In genomic region chr13:19959141-19959830, GRCh38 we compare ENCODE assay signal across 8 cellular contexts. TPM values are rescaled to one million over a fixed set of nuclear protein-coding genes. Genes with fewer than 3 reads are reported as not detected.
DNase-seq lines count a peak whose midpoint lies in the region; ATAC-seq and TF ChIP-seq lines count a peak whose summit lies in the region.

No MANE protein-coding gene starts in this region.

- peak overlapping the region; percentile 98 for H3K27ac Mint-ChIP-seq in CD8-positive, alpha-beta T cell
- peak overlapping the region; percentile 99 for H3K27ac Mint-ChIP-seq in activated CD8-positive, alpha-beta T cell treated with anti-CD3 and anti-CD28 coated beads, Interleukin-2, amount 10 ng/mL, durations not matched to agents 7 days and 5 days

- no peak for TF ChIP-seq CTCF in CD8-positive, alpha-beta T cell (IDR thresholded peaks at IDR 0.05)

- H2BK120ac ChIP-seq in mesenchymal stem cell (ENCODE audit: low read depth, low read length) = peak overlapping the region; percentile 89

- under 1% methylated on average over 25 of the region's 61 CpGs for whole genome bisulfite sequencing in mesenchymal stem cell

- peak overlapping the region; percentile 48 for H4K91ac ChIP-seq in mesenchymal stem cell (ENCODE audit: low read length)

- H3K4ac ChIP-seq in mesenchymal stem cell (ENCODE audit: low read depth in 1 of 2, low read length in 2 of 2) = peak overlapping the region; percentile 75 to 98

- POLR2A ChIA-PET in CD8-positive, alpha-beta T cell (lab: Charles Lee) = interaction anchor here (1.0 to 1.8 kb wide), 2 partner anchors 95 to 97 kb away, joined by 4 to 12 read pairs; partner anchors contain the start of gene ZMYM5
- POLR2A ChIA-PET in activated CD8-positive, alpha-beta T cell treated with anti-CD3 and anti-CD28 coated beads, Interleukin-2, amount 10 ng/mL, durations not matched to agents 7 days and 5 days (lab: Charles Lee) = interaction anchor here (1.1 kb wide), 1 partner anchor 95 kb away, joined by 4 read pairs; no protein-coding TSS in a partner anchor

- H3K79me1 ChIP-seq in mesenchymal stem cell (replicated peaks; ENCODE audit: low read length, poor library complexity, severe bottlenecking) = peaks cover 2% of the 10 kb centered on the region

- peaks cover 27% of the 10 kb centered on the region for H3K4me1 ChIP-seq in CD8-positive, alpha-beta T cell (ENCODE audit: insufficient read depth, low read length)
- peaks cover 9% of the 10 kb centered on the region for H3K4me1 ChIP-seq in mesenchymal stem cell (ENCODE audit: control insufficient read depth, insufficient read depth, low read depth, low read length)

- H3K4me1 Mint-ChIP-seq in CD8-positive, alpha-beta T cell (ENCODE audit: low read depth) = peaks cover 40% of the 10 kb centered on the region
- H3K4me1 Mint-ChIP-seq in activated CD8-positive, alpha-beta T cell treated with anti-CD3 and anti-CD28 coated beads, Interleukin-2, amount 10 ng/mL, durations not matched to agents 7 days and 5 days (ENCODE audit: low read depth) = peaks cover 27% of the 10 kb centered on the region

- peak overlapping the region; percentile 28 to 90 for H2BK12ac ChIP-seq in mesenchymal stem cell (ENCODE audit: low read length in 2 of 2)

- H3K9me3 Mint-ChIP-seq in CD8-positive, alpha-beta T cell = no peaks in the 10 kb centered on the region
- no peaks in the 10 kb centered on the region for H3K9me3 Mint-ChIP-seq in activated CD8-positive, alpha-beta T cell treated with anti-CD3 and anti-CD28 coated beads, Interleukin-2, amount 10 ng/mL, durations not matched to agents 7 days and 5 days (ENCODE audit: insufficient read depth)

- no peaks in the 10 kb centered on the region for H3K36me3 ChIP-seq in CD8-positive, alpha-beta T cell (ENCODE audit: insufficient read depth, low read length)
- peaks cover 7 to 35% of the 10 kb centered on the region in 2 experiments for H3K36me3 ChIP-seq in mesenchymal stem cell (ENCODE audit: control insufficient read depth in 1 of 2, insufficient read depth in 2 of 2, low read depth in 1 of 2, low read length in 2 of 2)

- H3K9me3 ChIP-seq in CD8-positive, alpha-beta T cell (ENCODE audit: low read length) = no peaks in the 10 kb centered on the region
- no peaks in the 10 kb centered on the region for H3K9me3 ChIP-seq in mesenchymal stem cell (ENCODE audit: control insufficient read depth, low read length)

- peak overlapping the region; percentile 83 for H3K4me3 ChIP-seq in CD8-positive, alpha-beta T cell (ENCODE audit: low read depth, low read length)
- peak overlapping the region; percentile 86 to 92 for H3K4me3 ChIP-seq in mesenchymal stem cell (ENCODE audit: insufficient read depth in 1 of 2, low read depth in 1 of 2, low read length in 2 of 2)

- peak overlapping the region; percentile 97 for H3K4me3 Mint-ChIP-seq in CD8-positive, alpha-beta T cell
- peak overlapping the region; percentile 96 for H3K4me3 Mint-ChIP-seq in activated CD8-positive, alpha-beta T cell treated with anti-CD3 and anti-CD28 coated beads, Interleukin-2, amount 10 ng/mL, durations not matched to agents 7 days and 5 days

- intact Hi-C loops in CD8-positive, alpha-beta T cell (cut with DNase I, micrococcal nuclease) = loop anchor here (2.0 to 10.0 kb wide), 7 partner anchors 176 to 1646 kb away; partner anchors contain the start of genes MICU2 (in 2 of the 2), GJA3 (in 1 of the 2), MPHOSPH8 (in 1 of the 2) and PSPC1 (in 1 of the 2)

- no peaks in the 10 kb centered on the region for H3K27me3 ChIP-seq in CD8-positive, alpha-beta T cell (ENCODE audit: insufficient read depth, low read length)
- no peaks in the 10 kb centered on the region for H3K27me3 ChIP-seq in mesenchymal stem cell (ENCODE audit: control insufficient read depth in 1 of 2, insufficient read depth in 1 of 2, low read length in 2 of 2)

- no peaks in the 10 kb centered on the region for H3K27me3 Mint-ChIP-seq in CD8-positive, alpha-beta T cell (ENCODE audit: low read depth)
- peaks cover 2% of the 10 kb centered on the region for H3K27me3 Mint-ChIP-seq in activated CD8-positive, alpha-beta T cell treated with anti-CD3 and anti-CD28 coated beads, Interleukin-2, amount 10 ng/mL, durations not matched to agents 7 days and 5 days (ENCODE audit: low read depth)

- H3K23ac ChIP-seq in mesenchymal stem cell (ENCODE audit: low read length in 2 of 2) = no peak overlapping the region

- CTCF ChIA-PET in CD8-positive, alpha-beta T cell (lab: Charles Lee) = interaction anchor here (0.7 to 1.1 kb wide), 8 partner anchors 9 to 187 kb away, joined by 3 to 10 read pairs (median 4); partner anchors contain the start of gene ZMYM5
- CTCF ChIA-PET in activated CD8-positive, alpha-beta T cell treated with anti-CD3 and anti-CD28 coated beads, Interleukin-2, amount 10 ng/mL, durations not matched to agents 7 days and 5 days (lab: Charles Lee) = interaction anchor here (0.7 to 1.3 kb wide), 9 partner anchors 10 to 169 kb away, joined by 3 to 12 read pairs (median 5); partner anchors contain the start of gene ZMYM5

- H3K36me3 Mint-ChIP-seq in CD8-positive, alpha-beta T cell = peaks cover 24% of the 10 kb centered on the region
- H3K36me3 Mint-ChIP-seq in activated CD8-positive, alpha-beta T cell treated with anti-CD3 and anti-CD28 coated beads, Interleukin-2, amount 10 ng/mL, durations not matched to agents 7 days and 5 days (ENCODE audit: low read depth) = peaks cover 13% of the 10 kb centered on the region

- H3K18ac ChIP-seq in mesenchymal stem cell (ENCODE audit: low read depth in 1 of 2, low read length in 2 of 2) = peak overlapping the region; percentile 94 to 98

- peak; percentile 9 for ATAC-seq in CD8-positive, alpha-beta T cell
- ATAC-seq in activated CD8-positive, alpha-beta T cell treated with anti-CD3 and anti-CD28 coated beads, Interleukin-2, amount 10 ng/mL, durations not matched to agents 7 days and 5 days = peak; percentile 13
- ATAC-seq in GM19467 (IDR thresholded peaks at IDR 0.05; ENCODE audit: unreplicated experiment) = no peak

- H2BK15ac ChIP-seq in mesenchymal stem cell (ENCODE audit: low read depth, poor library complexity, severe bottlenecking) = peak overlapping the region; percentile 69

- peak overlapping the region; percentile 94 for H3K4me2 ChIP-seq in mesenchymal stem cell (ENCODE audit: low read length, poor library complexity, severe bottlenecking)

- H3K14ac ChIP-seq in mesenchymal stem cell (ENCODE audit: low read length in 2 of 2) = peak overlapping the region in 1 of 2 experiments; percentile 100

- H2AFZ ChIP-seq in mesenchymal stem cell (ENCODE audit: low read depth, low read length) = peak overlapping the region; percentile 18

- peak overlapping the region; percentile 87 for H2AK5ac ChIP-seq in mesenchymal stem cell (ENCODE audit: low read length, severe bottlenecking)

- peak; percentile 51 to 81 (median 70) for DNase-seq in CD8-positive, alpha-beta T cell
- DNase-seq in H4 (ENCODE audit: low spot score) = peak; percentile 15
- peak; percentile 31 for DNase-seq in NCI-H345 (lab: John Stamatoyannopoulos, UW)
- DNase-seq in activated CD8-positive, alpha-beta T cell treated with anti-CD3 and anti-CD28 coated beads, Interleukin-2, amount 10 ng/mL, durations not matched to agents 7 days and 5 days = peak; percentile 75
- peak; percentile 54 for DNase-seq in effector CD8-positive, alpha-beta T cell (lab: John Stamatoyannopoulos, UW)
- DNase-seq in mesenchymal stem cell = peak; percentile 71
- DNase-seq in stimulated activated CD8-positive, alpha-beta memory T cell treated with anti-CD3 and anti-CD28 coated beads, Interleukin-12 subunit alpha, Interleukin-12 subunit beta, amount 100 ng/mL, for 4 hours (ENCODE audit: low read depth) = peak; percentile 56

- peak overlapping the region; percentile 94 for H3K9ac ChIP-seq in mesenchymal stem cell (ENCODE audit: low read length)

- H2BK5ac ChIP-seq in mesenchymal stem cell (ENCODE audit: low read depth, low read length, poor library complexity, severe bottlenecking) = peak overlapping the region; percentile 90

- H3K27ac ChIP-seq in CD8-positive, alpha-beta T cell (ENCODE audit: low read depth, low read length) = peak overlapping the region; percentile 59
- peak overlapping the region; percentile 97 for H3K27ac ChIP-seq in mesenchymal stem cell (ENCODE audit: low read length, poor library complexity, severe bottlenecking)

- peak overlapping the region; percentile 47 for H4K8ac ChIP-seq in mesenchymal stem cell (ENCODE audit: low read length)

RNA-seq across cellular contexts. Expression of gene ZMYM2, which starts 0.8 kb away (rescaled TPM):
- 100 to 1,000 TPM in 1 of 2 experiments, 10 to 100 TPM in 1; 95.2 to 101 TPM for total RNA-seq in CD8-positive, alpha-beta T cell
- total RNA-seq in H4 (2014; rRNA removed; shearing (Covaris generic)) = 24.1 and 37.3 TPM in 2 replicates
- 10 to 100 TPM; 45.6 to 51.8 TPM for total RNA-seq in activated CD8-positive, alpha-beta T cell treated with anti-CD3 and anti-CD28 coated beads, Interleukin-2, amount 10 ng/mL, durations not matched to agents 7 days and 5 days
- polyA plus RNA-seq in mesenchymal stem cell (2013, experiment 1 of 2) = 39.7 TPM
- polyA plus RNA-seq in mesenchymal stem cell (2013, experiment 2 of 2) = 37.9 TPM

Comparison
In these comparisons a context has a peak if more than half of its experiments do, and no peak if none do; other contexts are left out.
1. DNase-seq: peak in every context shown above with its lines; median percentile 75 in activated CD8-positive, alpha-beta T cell treated with anti-CD3 and anti-CD28 coated beads, Interleukin-2, amount 10 ng/mL, durations not matched to agents 7 days and 5 days; 71 in mesenchymal stem cell; 70 in CD8-positive, alpha-beta T cell; 56 in stimulated activated CD8-positive, alpha-beta memory T cell treated with anti-CD3 and anti-CD28 coated beads, Interleukin-12 subunit alpha, Interleukin-12 subunit beta, amount 100 ng/mL, for 4 hours; 54 in effector CD8-positive, alpha-beta T cell; 31 in NCI-H345; 15 in H4.